Comparison of ENCODE assay signal across 12 cellular contexts in genomic region chr4:147782087-147782781, GRCh38. TPM values are rescaled to one million over a fixed set of nuclear protein-coding genes. Genes with fewer than 3 reads are reported as not detected.
A peak's percentile ranks its signal among the peaks of the same experiment; 100 is the strongest.
DNase-seq lines count a peak whose midpoint lies in the region; ATAC-seq and TF ChIP-seq lines count a peak whose summit lies in the region.
"Had no signal": no experiment of that assay in that cellular context is flagged by ENCODE, and none has a peak within 500 bp of the region (broad histone marks: within the 10 kb centered on the region; RNA-seq: fewer than 3 reads in every experiment).

No MANE protein-coding gene starts in this region.

- TF ChIP-seq POLR2A in right lobe of liver (IDR thresholded peaks at IDR 0.05), result no peak
- no peak for TF ChIP-seq POLR2A in prostate gland (IDR thresholded peaks at IDR 0.05)

- peak in 1 of 5 donors; percentile 38 for DNase-seq in CD4-positive, alpha-beta memory T cell
- DNase-seq in KBM-7 (peak; percentile 27), brain microvascular endothelial cell (no peak), right lobe of liver (no peak), NOMO-1 (lab: John Stamatoyannopoulos, UW; ENCODE audit: unreplicated experiment in 2 of 2) (no peak), head of caudate nucleus (no peak), prostate gland (ENCODE audit: low spot score) (no peak), MM.1S (no peak)
- DNase-seq: DND-41, dorsolateral prefrontal cortex, mesendoderm, NCI-H510A treated with DMSO at 0.1 percent for 48 hours had no signal

- in situ Hi-C loops in KBM-7 (cut with MboI; ENCODE audit: low pct_unique_long_range_greater_than_20kb, low sequenced_read_pairs) (no loop called here), brain microvascular endothelial cell (cut with HindIII; ENCODE audit: low pct_ligation_motif_present, low sequenced_read_pairs) (no loop called here)

- H3K27me3 Mint-ChIP-seq in CD4-positive, alpha-beta memory T cell, result no peaks in the 10 kb centered on the region

- intact Hi-C loops in CD4-positive, alpha-beta memory T cell (cut with micrococcal nuclease), result no loop called here
- intact Hi-C loops in right lobe of liver (cut with DNase I), result no loop called here
- intact Hi-C loops in head of caudate nucleus (cut with DNase I), result no loop called here
- intact Hi-C loops in prostate gland (cut with DNase I), result no loop called here

- no peaks in the 10 kb centered on the region for H3K9me3 ChIP-seq in CD4-positive, alpha-beta memory T cell (ENCODE audit: control insufficient read depth in 1 of 2, low read length in 2 of 2)
- no peaks in the 10 kb centered on the region for H3K9me3 ChIP-seq in right lobe of liver
- H3K9me3 ChIP-seq in prostate gland, result no peaks in the 10 kb centered on the region
- no peaks in the 10 kb centered on the region for H3K9me3 ChIP-seq in MM.1S (replicated peaks; ENCODE audit: insufficient read depth, low read length)

- TF ChIP-seq CTCF in brain microvascular endothelial cell (IDR thresholded peaks at IDR 0.05; ENCODE audit: low read depth, low read length, missing control alignments) (no peak), right lobe of liver (IDR thresholded peaks at IDR 0.05) (no peak), prostate gland (IDR thresholded peaks at IDR 0.05) (no peak), MM.1S (IDR thresholded peaks at IDR 0.05; ENCODE audit: low read length) (no peak)

- H3K36me3 ChIP-seq in CD4-positive, alpha-beta memory T cell (ENCODE audit: insufficient read depth, low read length), result no peaks in the 10 kb centered on the region
- no peaks in the 10 kb centered on the region for H3K36me3 ChIP-seq in brain microvascular endothelial cell (replicated peaks)
- no peaks in the 10 kb centered on the region for H3K36me3 ChIP-seq in right lobe of liver
- no peaks in the 10 kb centered on the region for H3K36me3 ChIP-seq in prostate gland
- H3K36me3 ChIP-seq in MM.1S (replicated peaks; ENCODE audit: insufficient read depth, low read length), result no peaks in the 10 kb centered on the region

- WGBS in right lobe of liver (ENCODE audit: insufficient coverage, low coverage, low lambda C conversion rate, missing lambda C conversion rate), result 41% methylated on average over 7 of the region's 7 CpGs
- 52% methylated on average over 7 of the region's 7 CpGs for WGBS in prostate gland

- peaks cover 17% of the 10 kb centered on the region for H4K20me1 ChIP-seq in MM.1S (ENCODE audit: insufficient read depth, low read length)

- H3F3A ChIP-seq in MM.1S (ENCODE audit: insufficient read depth, low read length), result peaks cover 20% of the 10 kb centered on the region

- H3K4me3 Mint-ChIP-seq in CD4-positive, alpha-beta memory T cell, result peak overlapping the region; percentile 2 to 69 (median 34)

- no peaks in the 10 kb centered on the region for H3K36me3 Mint-ChIP-seq in CD4-positive, alpha-beta memory T cell

- H3K9me3 Mint-ChIP-seq in CD4-positive, alpha-beta memory T cell, result no peaks in the 10 kb centered on the region

- no peak overlapping the region for H3K4me3 ChIP-seq in CD4-positive, alpha-beta memory T cell (ENCODE audit: low read length in 2 of 2)
- H3K4me3 ChIP-seq in brain microvascular endothelial cell (ENCODE audit: low read depth, low read length) (no peak overlapping the region), right lobe of liver (no peak overlapping the region), prostate gland (no peak overlapping the region), MM.1S (ENCODE audit: low read length) (no peak overlapping the region)
- H3K4me3 ChIP-seq: dorsolateral prefrontal cortex had no signal

- ATAC-seq in right lobe of liver, result peak; percentile 36 to 55 (median 51)

- no peak overlapping the region for H3K27ac ChIP-seq in CD4-positive, alpha-beta memory T cell (ENCODE audit: low read depth, low read length)
- H3K27ac ChIP-seq in brain microvascular endothelial cell, result peak overlapping the region; percentile 18
- H3K27ac ChIP-seq in right lobe of liver, result no peak overlapping the region
- H3K27ac ChIP-seq in prostate gland, result no peak overlapping the region
- no peak overlapping the region for H3K27ac ChIP-seq in MM.1S (ENCODE audit: low read length)
- H3K27ac ChIP-seq: dorsolateral prefrontal cortex had no signal

- H3K9me2 ChIP-seq in MM.1S (replicated peaks; ENCODE audit: insufficient read depth, low read length), result no peaks in the 10 kb centered on the region

- H3K9ac ChIP-seq in MM.1S (ENCODE audit: low read length), result no peak overlapping the region

- peaks cover 15% of the 10 kb centered on the region for H3K4me1 ChIP-seq in CD4-positive, alpha-beta memory T cell (ENCODE audit: insufficient read depth, low read length)
- H3K4me1 ChIP-seq in right lobe of liver (no peaks in the 10 kb centered on the region), prostate gland (replicated peaks) (no peaks in the 10 kb centered on the region), MM.1S (ENCODE audit: low read length) (peaks cover 33% of the 10 kb centered on the region)

- no peak overlapping the region for H2AFZ ChIP-seq in MM.1S (ENCODE audit: low read length)

- H3K4me2 ChIP-seq in MM.1S (ENCODE audit: low read depth, low read length), result no peak overlapping the region

- peaks cover 75% of the 10 kb centered on the region for H3K79me2 ChIP-seq in MM.1S (ENCODE audit: low read length)

- CTCF ChIA-PET in CD4-positive, alpha-beta memory T cell (lab: Charles Lee; ENCODE audit: partially characterized antibody), result no interaction called here

- POLR2A ChIA-PET in CD4-positive, alpha-beta memory T cell (lab: Charles Lee; ENCODE audit: partially characterized antibody), result interaction anchor here (0.7 kb wide), 1 partner anchor 50 kb away, joined by 3 read pairs; no protein-coding TSS in a partner anchor

- H3K27me3 ChIP-seq in CD4-positive, alpha-beta memory T cell (ENCODE audit: insufficient read depth, low read length), result no peaks in the 10 kb centered on the region
- H3K27me3 ChIP-seq in brain microvascular endothelial cell (replicated peaks) (no peaks in the 10 kb centered on the region), right lobe of liver (no peaks in the 10 kb centered on the region), prostate gland (replicated peaks; ENCODE audit: insufficient read depth) (no peaks in the 10 kb centered on the region), MM.1S (replicated peaks; ENCODE audit: insufficient read depth, low read length) (no peaks in the 10 kb centered on the region)

- peak overlapping the region in 3 of 7 donors; percentile 1 to 4 (median 4) for H3K27ac Mint-ChIP-seq in CD4-positive, alpha-beta memory T cell

- H3K4me1 Mint-ChIP-seq in CD4-positive, alpha-beta memory T cell, result peaks cover 40 to 61% (median 49%) of the 10 kb centered on the region in 4 donors

RNA-seq across cellular contexts. Expression of gene ARHGAP10, which starts 50.3 kb away (rescaled TPM):
- 1 to 10 TPM; 8.2 to 8.3 TPM for total RNA-seq in CD4-positive, alpha-beta memory T cell
- polyA plus RNA-seq in CD4-positive, alpha-beta memory T cell, result 1 to 10 TPM; 6.4 to 7.4 TPM
- 10 to 100 TPM in 3 of 6 experiments, 1 to 10 TPM in 3; 5.5 to 13.3 (median 10.4) TPM for total RNA-seq in right lobe of liver
- total RNA-seq in prostate gland, result 10 to 100 TPM; 30.3 to 69.6 TPM
